In genomic region chr15:64164436-64164835, GRCh38 we compare ENCODE assay signal across 1 cellular context.
TF ChIP-seq lines count a peak whose summit lies in the region.

No MANE protein-coding gene starts in this region.

TF ChIP-seq in SK-N-SH, 30 proteins besides CTCF, POLR2A, EP300 and RAD21 (continued from another document):
- TF ChIP-seq, protein P1, sequence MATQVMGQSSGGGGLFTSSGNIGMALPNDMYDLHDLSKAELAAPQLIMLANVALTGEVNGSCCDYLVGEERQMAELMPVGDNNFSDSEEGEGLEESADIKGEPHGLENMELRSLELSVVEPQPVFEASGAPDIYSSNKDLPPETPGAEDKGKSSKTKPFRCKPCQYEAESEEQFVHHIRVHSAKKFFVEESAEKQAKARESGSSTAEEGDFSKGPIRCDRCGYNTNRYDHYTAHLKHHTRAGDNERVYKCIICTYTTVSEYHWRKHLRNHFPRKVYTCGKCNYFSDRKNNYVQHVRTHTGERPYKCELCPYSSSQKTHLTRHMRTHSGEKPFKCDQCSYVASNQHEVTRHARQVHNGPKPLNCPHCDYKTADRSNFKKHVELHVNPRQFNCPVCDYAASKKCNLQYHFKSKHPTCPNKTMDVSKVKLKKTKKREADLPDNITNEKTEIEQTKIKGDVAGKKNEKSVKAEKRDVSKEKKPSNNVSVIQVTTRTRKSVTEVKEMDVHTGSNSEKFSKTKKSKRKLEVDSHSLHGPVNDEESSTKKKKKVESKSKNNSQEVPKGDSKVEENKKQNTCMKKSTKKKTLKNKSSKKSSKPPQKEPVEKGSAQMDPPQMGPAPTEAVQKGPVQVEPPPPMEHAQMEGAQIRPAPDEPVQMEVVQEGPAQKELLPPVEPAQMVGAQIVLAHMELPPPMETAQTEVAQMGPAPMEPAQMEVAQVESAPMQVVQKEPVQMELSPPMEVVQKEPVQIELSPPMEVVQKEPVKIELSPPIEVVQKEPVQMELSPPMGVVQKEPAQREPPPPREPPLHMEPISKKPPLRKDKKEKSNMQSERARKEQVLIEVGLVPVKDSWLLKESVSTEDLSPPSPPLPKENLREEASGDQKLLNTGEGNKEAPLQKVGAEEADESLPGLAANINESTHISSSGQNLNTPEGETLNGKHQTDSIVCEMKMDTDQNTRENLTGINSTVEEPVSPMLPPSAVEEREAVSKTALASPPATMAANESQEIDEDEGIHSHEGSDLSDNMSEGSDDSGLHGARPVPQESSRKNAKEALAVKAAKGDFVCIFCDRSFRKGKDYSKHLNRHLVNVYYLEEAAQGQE (IDR thresholded peaks at IDR 0.05; ENCODE audit: low read depth, low read length): no peak
- TF ChIP-seq NFIC (IDR thresholded peaks at IDR 0.05; ENCODE audit: borderline replicate concordance) (no peak), FOXM1 (IDR thresholded peaks at IDR 0.05; ENCODE audit: low read depth) (no peak), MXI1 (IDR thresholded peaks at IDR 0.05; ENCODE audit: low read depth, low read length) (no peak), EZH2phosphoT487 (IDR thresholded peaks at IDR 0.05; ENCODE audit: borderline replicate concordance, low read depth) (no peak), GABPA (IDR thresholded peaks at IDR 0.05; ENCODE audit: low read depth) (no peak), ELF1 (IDR thresholded peaks at IDR 0.05) (no peak), SIN3A (IDR thresholded peaks at IDR 0.05; ENCODE audit: borderline replicate concordance, low read depth, low read length) (no peak), JUND (IDR thresholded peaks at IDR 0.05) (no peak), ZBTB33 (IDR thresholded peaks at IDR 0.05; ENCODE audit: borderline replicate concordance, low read depth) (no peak), CHD2 (IDR thresholded peaks at IDR 0.05; ENCODE audit: low read length, partially characterized antibody) (no peak), RFX5 (IDR thresholded peaks at IDR 0.05; ENCODE audit: low read length) (no peak), TEAD4 (IDR thresholded peaks at IDR 0.05; ENCODE audit: borderline replicate concordance, insufficient read depth) (no peak), USF2 (IDR thresholded peaks at IDR 0.05; ENCODE audit: borderline replicate concordance, low read depth, low read length) (no peak), MEF2A (IDR thresholded peaks at IDR 0.05; ENCODE audit: borderline replicate concordance, low read depth) (no peak)
- TF ChIP-seq, protein P2, sequence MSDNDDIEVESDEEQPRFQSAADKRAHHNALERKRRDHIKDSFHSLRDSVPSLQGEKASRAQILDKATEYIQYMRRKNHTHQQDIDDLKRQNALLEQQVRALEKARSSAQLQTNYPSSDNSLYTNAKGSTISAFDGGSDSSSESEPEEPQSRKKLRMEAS (IDR thresholded peaks at IDR 0.05; ENCODE audit: low read depth): no peak
